Comparison of ENCODE assay signal across 1 cellular context in the genomic region with DNA sequence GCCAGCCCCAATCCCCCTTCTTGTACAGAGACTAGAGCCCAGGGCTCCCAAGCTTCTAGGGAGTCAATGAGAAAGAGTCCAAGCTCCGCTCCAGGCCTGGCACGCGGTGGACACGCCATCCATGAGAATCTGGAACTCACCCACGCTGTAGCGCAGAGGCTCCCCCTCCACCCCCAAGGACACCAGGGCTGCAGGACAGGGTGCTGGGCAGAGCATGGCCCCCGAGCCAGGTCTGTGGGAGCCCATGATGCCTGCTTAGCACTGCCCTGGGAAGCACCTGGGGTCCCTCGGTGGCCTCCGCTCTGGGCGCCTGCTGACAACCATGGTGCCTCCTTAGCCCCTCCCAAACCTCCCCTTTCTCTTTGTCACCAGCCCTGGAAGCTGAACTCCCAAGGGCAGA.
TF ChIP-seq lines count a peak whose summit lies in the region.

No MANE protein-coding gene starts in this region.

TF ChIP-seq in IMR-90, 13 proteins besides CTCF, POLR2A, EP300 and RAD21:
- no peak for TF ChIP-seq MXI1 (IDR thresholded peaks at IDR 0.05; ENCODE audit: borderline replicate concordance, low read depth, low read length)
- TF ChIP-seq, protein P1, sequence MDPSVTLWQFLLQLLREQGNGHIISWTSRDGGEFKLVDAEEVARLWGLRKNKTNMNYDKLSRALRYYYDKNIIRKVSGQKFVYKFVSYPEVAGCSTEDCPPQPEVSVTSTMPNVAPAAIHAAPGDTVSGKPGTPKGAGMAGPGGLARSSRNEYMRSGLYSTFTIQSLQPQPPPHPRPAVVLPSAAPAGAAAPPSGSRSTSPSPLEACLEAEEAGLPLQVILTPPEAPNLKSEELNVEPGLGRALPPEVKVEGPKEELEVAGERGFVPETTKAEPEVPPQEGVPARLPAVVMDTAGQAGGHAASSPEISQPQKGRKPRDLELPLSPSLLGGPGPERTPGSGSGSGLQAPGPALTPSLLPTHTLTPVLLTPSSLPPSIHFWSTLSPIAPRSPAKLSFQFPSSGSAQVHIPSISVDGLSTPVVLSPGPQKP (IDR thresholded peaks at IDR 0.05; ENCODE audit: borderline replicate concordance, low read depth, low read length) = no peak
- no peak for TF ChIP-seq CHD1 (IDR thresholded peaks at IDR 0.05; ENCODE audit: low read depth, low read length)
- no peak for TF ChIP-seq RCOR1 (IDR thresholded peaks at IDR 0.05; ENCODE audit: insufficient replicate concordance, low read length)
- TF ChIP-seq, protein P2, sequence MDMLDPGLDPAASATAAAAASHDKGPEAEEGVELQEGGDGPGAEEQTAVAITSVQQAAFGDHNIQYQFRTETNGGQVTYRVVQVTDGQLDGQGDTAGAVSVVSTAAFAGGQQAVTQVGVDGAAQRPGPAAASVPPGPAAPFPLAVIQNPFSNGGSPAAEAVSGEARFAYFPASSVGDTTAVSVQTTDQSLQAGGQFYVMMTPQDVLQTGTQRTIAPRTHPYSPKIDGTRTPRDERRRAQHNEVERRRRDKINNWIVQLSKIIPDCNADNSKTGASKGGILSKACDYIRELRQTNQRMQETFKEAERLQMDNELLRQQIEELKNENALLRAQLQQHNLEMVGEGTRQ (IDR thresholded peaks at IDR 0.05; ENCODE audit: low read depth, low read length) = no peak
- no peak for TF ChIP-seq MAFK (IDR thresholded peaks at IDR 0.05; ENCODE audit: low read depth, low read length)
- no peak for TF ChIP-seq CEBPB (IDR thresholded peaks at IDR 0.05; ENCODE audit: low read depth, low read length)
- no peak for TF ChIP-seq SMC3 (IDR thresholded peaks at IDR 0.05; ENCODE audit: low read depth, low read length)
- no peak for TF ChIP-seq BHLHE40 (IDR thresholded peaks at IDR 0.05; ENCODE audit: low read depth, low read length)
TF ChIP-seq in IMR-90: peak in this region for 0.
